In genomic region chr3:159947220-159947619, GRCh38 we compare ENCODE assay signal across 17 cellular contexts. TPM values are rescaled to one million over a fixed set of nuclear protein-coding genes. Genes with fewer than 3 reads are reported as not detected.
A peak's percentile ranks its signal among the peaks of the same experiment; 100 is the strongest.
DNase-seq lines count a peak whose midpoint lies in the region; ATAC-seq and TF ChIP-seq lines count a peak whose summit lies in the region.
"Had no signal": no experiment of that assay in that cellular context is flagged by ENCODE, and none has a peak within 500 bp of the region (broad histone marks: within the 10 kb centered on the region; RNA-seq: fewer than 3 reads in every experiment).

No MANE protein-coding gene starts in this region.

- H3K4me3 ChIP-seq in AG04449 (ENCODE audit: low read depth, low read length), result no peak overlapping the region
- H3K4me3 ChIP-seq: K562, uterus had no signal

- H3K36me3 Mint-ChIP-seq in HFFc6 (ENCODE audit: low read depth), result 0 out of 2 replicates have a peak, but pooled peaks cover 4% of the 10 kb centered on the region
- H3K36me3 Mint-ChIP-seq: activated naive CD8-positive, alpha-beta T cell treated with anti-CD3 and anti-CD28 coated beads, Interleukin-2, amount 10 ng/mL, durations not matched to agents 7 days and 5 days had no signal

- no peak overlapping the region for H3K4me3 Mint-ChIP-seq in HFFc6
- H3K4me3 Mint-ChIP-seq: activated CD4-positive, alpha-beta memory T cell treated with anti-CD3 and anti-CD28 coated beads, Interleukin-2, amount 10 ng/mL, durations not matched to agents 7 days and 5 days; activated naive CD8-positive, alpha-beta T cell treated with anti-CD3 and anti-CD28 coated beads, Interleukin-2, amount 10 ng/mL, durations not matched to agents 7 days and 5 days; activated T-cell treated with anti-CD3 and anti-CD28 coated beads, Interleukin-2, amount 50 U/mL, for 72 hours; nephron had no signal

- no peaks in the 10 kb centered on the region for H3K9me3 Mint-ChIP-seq in HFFc6
- H3K9me3 Mint-ChIP-seq: activated CD4-positive, alpha-beta memory T cell treated with anti-CD3 and anti-CD28 coated beads, Interleukin-2, amount 10 ng/mL, durations not matched to agents 7 days and 5 days; activated naive CD8-positive, alpha-beta T cell treated with anti-CD3 and anti-CD28 coated beads, Interleukin-2, amount 10 ng/mL, durations not matched to agents 7 days and 5 days; activated T-cell treated with anti-CD3 and anti-CD28 coated beads, Interleukin-2, amount 50 U/mL, for 72 hours; nephron had no signal

- H3K4me1 Mint-ChIP-seq in HFFc6 (ENCODE audit: low read depth), result peaks cover 56% of the 10 kb centered on the region
- H3K4me1 Mint-ChIP-seq: activated naive CD8-positive, alpha-beta T cell treated with anti-CD3 and anti-CD28 coated beads, Interleukin-2, amount 10 ng/mL, durations not matched to agents 7 days and 5 days; nephron had no signal

- no peak for ATAC-seq in GM21529 (IDR thresholded peaks at IDR 0.05; ENCODE audit: unreplicated experiment)
- ATAC-seq: activated T-cell treated with anti-CD3 and anti-CD28 coated beads, Interleukin-2, amount 50 U/mL, for 72 hours; K562 had no signal

- POLR2A ChIA-PET in AG04449 (lab: Yijun Ruan, JAX), result interaction anchor here (0.7 to 1.3 kb wide), 4 partner anchors 11 to 64 kb away, joined by 3 read pairs; no protein-coding TSS in a partner anchor

- CTCF ChIA-PET in AG04449 (lab: Yijun Ruan, JAX), result interaction anchor here (1.7 to 6.8 kb wide), 7 partner anchors 8 to 63 kb away, joined by 4 to 42 read pairs (median 8); partner anchors contain the start of gene IL12A

- TF ChIP-seq CTCF in AG04449 (IDR thresholded peaks at IDR 0.05; ENCODE audit: insufficient read depth, low read length, missing control alignments) (no peak), HFFc6 (IDR thresholded peaks at IDR 0.05) (no peak)

- peak; percentile 98 for DNase-seq in AG04449 (ENCODE audit: low read depth, low spot score)
- DNase-seq in HFFc6, result peak; percentile 95
- DNase-seq in astrocyte of the hippocampus (ENCODE audit: low read depth, low spot score), result peak; percentile 66
- DNase-seq in foreskin melanocyte, result peak; percentile 53
- no peak for DNase-seq in DMS79 treated with DMSO at 0.1 percent for 48 hours (lab: John Stamatoyannopoulos, UW)
- no peak for DNase-seq in HuH-7.5 (ENCODE audit: low spot score)
- DNase-seq in cerebellar cortex (ENCODE audit: low spot score), result no peak
- DNase-seq: activated CD4-positive, alpha-beta memory T cell treated with anti-CD3 and anti-CD28 coated beads, Interleukin-2, amount 10 ng/mL, durations not matched to agents 7 days and 5 days; activated naive CD8-positive, alpha-beta T cell treated with anti-CD3 and anti-CD28 coated beads, Interleukin-2, amount 10 ng/mL, durations not matched to agents 7 days and 5 days; activated T-cell treated with anti-CD3 and anti-CD28 coated beads, Interleukin-2, amount 50 U/mL, for 72 hours; AML-193; head of caudate nucleus; NCI-H1105; uterus had no signal

- H3K27ac Mint-ChIP-seq in HFFc6, result peak overlapping the region; percentile 76
- H3K27ac Mint-ChIP-seq: activated CD4-positive, alpha-beta memory T cell treated with anti-CD3 and anti-CD28 coated beads, Interleukin-2, amount 10 ng/mL, durations not matched to agents 7 days and 5 days; activated naive CD8-positive, alpha-beta T cell treated with anti-CD3 and anti-CD28 coated beads, Interleukin-2, amount 10 ng/mL, durations not matched to agents 7 days and 5 days; activated T-cell treated with anti-CD3 and anti-CD28 coated beads, Interleukin-2, amount 50 U/mL, for 72 hours; nephron had no signal

- H3K27me3 Mint-ChIP-seq in HFFc6 (ENCODE audit: insufficient read depth), result no peaks in the 10 kb centered on the region; the same call in 1 of the 2 replicates

RNA-seq across cellular contexts. Expression of gene IL12A, which starts 41.4 kb away (rescaled TPM):
- 1 to 10 TPM; 1.8 to 3.0 (median 2.1) TPM for total RNA-seq in HFFc6 (2021; fragmentation: NEBNext Ultra II Directional; extraction: Animal tissue kit (Norgen Biotek cat#: 25700))
- total RNA-seq: activated T-cell treated with anti-CD3 and anti-CD28 coated beads, Interleukin-2, amount 50 U/mL, for 72 hours; K562 had no signal

Comparison
In these comparisons a context has a peak if more than half of its experiments do, and no peak if none do; other contexts are left out.
1. DNase-seq: peak in AG04449 (single experiment), HFFc6 (single experiment), astrocyte of the hippocampus (single experiment) and foreskin melanocyte (single experiment); none in DMS79 treated with DMSO at 0.1 percent for 48 hours (single experiment), HuH-7.5 (single experiment) and cerebellar cortex (single experiment).